8 cellular contexts compared by ENCODE assay signal in the genomic region with DNA sequence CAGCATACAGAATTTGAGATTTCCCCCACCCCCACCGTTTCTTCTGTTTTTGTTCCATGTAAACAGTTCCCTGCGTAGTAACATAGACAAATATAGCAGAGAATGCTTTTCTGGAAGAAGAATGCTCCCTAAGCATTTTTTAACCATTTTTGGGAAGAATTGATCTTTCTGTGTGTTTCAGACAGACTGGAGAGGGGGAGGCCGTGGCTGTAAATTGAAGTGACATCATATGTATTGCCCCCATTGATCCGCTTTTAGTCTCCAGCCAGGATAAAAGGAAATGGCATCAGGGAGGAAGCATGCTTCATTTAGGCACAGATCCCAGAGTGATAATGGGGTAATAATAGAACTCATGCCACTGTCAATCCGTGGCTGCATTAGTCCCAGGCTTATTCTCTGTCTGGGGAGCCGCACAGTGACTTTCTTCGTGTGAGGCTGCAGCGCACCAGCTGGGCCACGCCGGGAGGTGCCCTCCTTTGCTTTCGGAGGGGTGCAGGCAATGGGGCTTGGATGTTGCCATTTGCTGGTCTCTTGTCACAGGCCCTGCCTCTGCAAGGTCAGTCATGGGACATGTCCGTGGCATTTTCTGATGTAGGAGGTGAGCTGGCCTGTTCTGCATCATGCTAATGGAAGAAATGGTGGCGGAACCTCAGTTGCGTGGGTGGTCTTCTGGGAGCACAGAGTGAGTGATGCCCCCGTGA.
DNase-seq lines count a peak whose midpoint lies in the region; ATAC-seq and TF ChIP-seq lines count a peak whose summit lies in the region.

No MANE protein-coding gene starts in this region.

- no peaks in the 10 kb centered on the region for H3K4me1 Mint-ChIP-seq in naive thymus-derived CD8-positive, alpha-beta T cell

- H3K27me3 Mint-ChIP-seq in naive thymus-derived CD8-positive, alpha-beta T cell = peaks cover 0 to 2% (median 0%) of the 10 kb centered on the region in 5 donors

- H3K4me3 Mint-ChIP-seq in naive thymus-derived CD8-positive, alpha-beta T cell = no peak overlapping the region

- DNase-seq in Daoy (ENCODE audit: low read depth) = peak; percentile 36
- DNase-seq in cardiac septum (ENCODE audit: low spot score) = peak; percentile 78
- DNase-seq in pulmonary artery endothelial cell (ENCODE audit: low read depth, low spot score) = peak; percentile 15
- no peak for DNase-seq in naive thymus-derived CD8-positive, alpha-beta T cell
- DNase-seq in mesenteric fat pad (ENCODE audit: low spot score) = no peak
- no peak for DNase-seq in effector CD4-positive, alpha-beta T cell

- H3K36me3 Mint-ChIP-seq in naive thymus-derived CD8-positive, alpha-beta T cell = peaks cover 0 to 9% (median 0%) of the 10 kb centered on the region in 3 donors

- ATAC-seq in SK-N-SH treated with all-trans-retinoic acid at 6 μM for 48 hours (peak; percentile 65), HG02870 (IDR thresholded peaks at IDR 0.05; ENCODE audit: unreplicated experiment) (no peak)
- ATAC-seq in naive thymus-derived CD8-positive, alpha-beta T cell = no peak

- H3K9me3 Mint-ChIP-seq in naive thymus-derived CD8-positive, alpha-beta T cell = no peaks in the 10 kb centered on the region

- H3K27ac Mint-ChIP-seq in naive thymus-derived CD8-positive, alpha-beta T cell = no peak overlapping the region

- POLR2A ChIA-PET in naive thymus-derived CD8-positive, alpha-beta T cell (lab: Charles Lee) = no interaction called here

- intact Hi-C loops in cardiac septum (cut with DNase I) = loop anchor here (5.0 kb wide), 1 partner anchor 34 kb away; no protein-coding TSS in a partner anchor

TF ChIP-seq in SK-N-SH treated with all-trans-retinoic acid at 6 μM for 48 hours, 23 proteins besides CTCF, POLR2A, EP300 and RAD21:
- TF ChIP-seq TSHZ2 (CRISPR knock-in tag; IDR thresholded peaks at IDR 0.05) (0 out of 2 replicates have a peak, but pooled peaks have one; percentile 14), GLIS3 (CRISPR knock-in tag; IDR thresholded peaks at IDR 0.05) (no peak), ZFP3 (CRISPR knock-in tag; IDR thresholded peaks at IDR 0.05) (0 out of 2 replicates have a peak, but pooled peaks have one; percentile 18), ZC3H10 (CRISPR knock-in tag; IDR thresholded peaks at IDR 0.05) (no peak)
TF ChIP-seq in SK-N-SH treated with all-trans-retinoic acid at 6 μM for 48 hours: peak in this region for 2.

Comparison
In these comparisons a context has a peak if more than half of its experiments do, and no peak if none do; other contexts are left out.
1. DNase-seq: peak in Daoy (single experiment), cardiac septum (single experiment) and pulmonary artery endothelial cell (single experiment); none in naive thymus-derived CD8-positive, alpha-beta T cell (0 of 10), mesenteric fat pad (single experiment) and effector CD4-positive, alpha-beta T cell (single experiment).